9 cellular contexts compared by ENCODE assay signal in the genomic region with DNA sequence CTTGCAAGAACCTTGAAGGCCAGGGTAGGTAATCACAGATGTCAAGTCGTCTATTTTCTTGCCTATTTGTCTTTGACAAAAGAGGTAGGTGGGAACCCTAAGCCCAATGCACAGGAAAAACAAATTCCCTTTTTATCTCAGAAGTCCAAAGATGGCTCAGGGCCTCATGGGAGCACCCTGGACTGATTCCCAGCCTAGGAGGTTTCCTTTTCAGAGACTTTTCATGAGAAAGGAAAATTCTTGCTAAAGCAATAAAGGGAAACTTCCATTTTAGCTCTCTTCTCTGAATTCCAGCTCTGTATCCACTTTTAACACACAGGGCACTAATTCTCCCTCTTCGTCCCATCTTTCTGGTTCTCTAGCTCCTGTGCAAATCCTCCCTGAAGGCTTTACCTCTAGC. TPM values are rescaled to one million over a fixed set of nuclear protein-coding genes. Genes with fewer than 3 reads are reported as not detected.
DNase-seq lines count a peak whose midpoint lies in the region; ATAC-seq and TF ChIP-seq lines count a peak whose summit lies in the region.
"Had no signal": no experiment of that assay in that cellular context is flagged by ENCODE, and none has a peak within 500 bp of the region (broad histone marks: within the 10 kb centered on the region; RNA-seq: fewer than 3 reads in every experiment).

No MANE protein-coding gene starts in this region.

- H3K9me3 Mint-ChIP-seq in activated CD8-positive, alpha-beta T cell treated with anti-CD3 and anti-CD28 coated beads for 36 hours, result no peaks in the 10 kb centered on the region

- H3K4me3 ChIP-seq in DND-41 (ENCODE audit: low read depth in 1 of 2, low read length in 2 of 2), result peak overlapping the region in 1 of 2 experiments; percentile 89; a peak in 2 of 4 replicates
- peak overlapping the region; percentile 67 for H3K4me3 ChIP-seq in fibroblast of villous mesenchyme (ENCODE audit: low read depth, low read length)

- H2AFZ ChIP-seq in DND-41 (ENCODE audit: low read depth, low read length), result peak overlapping the region; percentile 93

- H3K27ac Mint-ChIP-seq in activated CD8-positive, alpha-beta T cell treated with anti-CD3 and anti-CD28 coated beads for 36 hours, result no peak overlapping the region

- H3K27me3 Mint-ChIP-seq in activated CD8-positive, alpha-beta T cell treated with anti-CD3 and anti-CD28 coated beads for 36 hours, result no peaks in the 10 kb centered on the region

- H4K20me1 ChIP-seq in DND-41 (ENCODE audit: insufficient read depth, low read length), result no peaks in the 10 kb centered on the region

- H3K79me2 ChIP-seq in DND-41 (ENCODE audit: insufficient read depth, low read length), result no peaks in the 10 kb centered on the region

- peaks cover 30% of the 10 kb centered on the region for H3K36me3 Mint-ChIP-seq in activated CD8-positive, alpha-beta T cell treated with anti-CD3 and anti-CD28 coated beads for 36 hours (ENCODE audit: low read depth)

- H3K4me1 ChIP-seq in DND-41 (ENCODE audit: insufficient read depth, low read length), result peaks cover 22% of the 10 kb centered on the region

- peaks cover 12% of the 10 kb centered on the region for H3K27me3 ChIP-seq in DND-41 (ENCODE audit: insufficient read depth, low read length, poor library complexity)

- CTCF ChIA-PET in activated CD8-positive, alpha-beta T cell treated with anti-CD3 and anti-CD28 coated beads for 36 hours (lab: Charles Lee), result interaction anchor here (0.9 kb wide), 2 partner anchors 193 to 269 kb away, joined by 3 to 4 read pairs; no protein-coding TSS in a partner anchor
- CTCF ChIA-PET in HEK293T (lab: Yijun Ruan, JAX), result no interaction called here

- no peak for TF ChIP-seq CTCF in DND-41 (IDR thresholded peaks at IDR 0.05; ENCODE audit: borderline replicate concordance, extremely low read depth, low read length, poor library complexity, severe bottlenecking)
- TF ChIP-seq CTCF in activated CD8-positive, alpha-beta T cell treated with anti-CD3 and anti-CD28 coated beads for 36 hours (IDR thresholded peaks at IDR 0.05), result no peak
- TF ChIP-seq CTCF in fibroblast of villous mesenchyme (IDR thresholded peaks at IDR 0.05; ENCODE audit: insufficient read depth, low read depth, low read length), result no peak

- POLR2A ChIA-PET in activated CD8-positive, alpha-beta T cell treated with anti-CD3 and anti-CD28 coated beads for 36 hours (lab: Charles Lee), result interaction anchor here (0.6 to 1.3 kb wide), 2 partner anchors 13 to 150 kb away, joined by 3 read pairs; no protein-coding TSS in a partner anchor
- POLR2A ChIA-PET in HEK293T (lab: Yijun Ruan, JAX), result no interaction called here

- H3K9me3 ChIP-seq in DND-41 (ENCODE audit: insufficient read depth, low read length, severe bottlenecking), result no peaks in the 10 kb centered on the region

- H3K27ac ChIP-seq in DND-41 (ENCODE audit: low read length), result no peak overlapping the region; the same call in 1 of the 2 replicates

- peak overlapping the region; percentile 79; the same call in 1 of the 2 replicates for H3K9ac ChIP-seq in DND-41 (ENCODE audit: low read depth, low read length)

- peaks cover 31% of the 10 kb centered on the region for H3K4me1 Mint-ChIP-seq in activated CD8-positive, alpha-beta T cell treated with anti-CD3 and anti-CD28 coated beads for 36 hours (ENCODE audit: low read depth)

- peak overlapping the region; percentile 86 for H3K4me3 Mint-ChIP-seq in activated CD8-positive, alpha-beta T cell treated with anti-CD3 and anti-CD28 coated beads for 36 hours

- ATAC-seq in DND-41 (ENCODE audit: insufficient read depth, low read depth), result no peak
- ATAC-seq in activated CD8-positive, alpha-beta T cell treated with anti-CD3 and anti-CD28 coated beads for 36 hours, result no peak

- DNase-seq in DND-41, result no peak
- DNase-seq in activated CD8-positive, alpha-beta T cell treated with anti-CD3 and anti-CD28 coated beads for 36 hours, result no peak
- DNase-seq in fibroblast of villous mesenchyme (ENCODE audit: low read depth), result peak; percentile 27
- DNase-seq in putamen (ENCODE audit: low spot score), result peak; percentile 13
- no peak for DNase-seq in DMS153 treated with DMSO at 0.1 percent for 48 hours (lab: John Stamatoyannopoulos, UW; ENCODE audit: unreplicated experiment)
- no peak for DNase-seq in NCI-H1694 treated with DMSO at 0.1 percent for 48 hours (lab: John Stamatoyannopoulos, UW)
- no peak for DNase-seq in HEK293T (ENCODE audit: extremely low spot score)
- no peak for DNase-seq in HCEC 1CT
- DNase-seq: activated gamma-delta T cell treated with Interleukin-2 at 50 U/mL for 16 hours had no signal

- H3K4me2 ChIP-seq in DND-41 (ENCODE audit: insufficient read depth, low read length), result peak overlapping the region; percentile 77

- intact Hi-C loops in activated CD8-positive, alpha-beta T cell treated with anti-CD3 and anti-CD28 coated beads for 36 hours (cut with micrococcal nuclease), result no loop called here

- peaks cover 26% of the 10 kb centered on the region for H3K36me3 ChIP-seq in DND-41 (ENCODE audit: insufficient read depth, low read length)

TF ChIP-seq in HEK293T, 16 proteins besides CTCF, POLR2A, EP300 and RAD21:
- TF ChIP-seq, protein P1, sequence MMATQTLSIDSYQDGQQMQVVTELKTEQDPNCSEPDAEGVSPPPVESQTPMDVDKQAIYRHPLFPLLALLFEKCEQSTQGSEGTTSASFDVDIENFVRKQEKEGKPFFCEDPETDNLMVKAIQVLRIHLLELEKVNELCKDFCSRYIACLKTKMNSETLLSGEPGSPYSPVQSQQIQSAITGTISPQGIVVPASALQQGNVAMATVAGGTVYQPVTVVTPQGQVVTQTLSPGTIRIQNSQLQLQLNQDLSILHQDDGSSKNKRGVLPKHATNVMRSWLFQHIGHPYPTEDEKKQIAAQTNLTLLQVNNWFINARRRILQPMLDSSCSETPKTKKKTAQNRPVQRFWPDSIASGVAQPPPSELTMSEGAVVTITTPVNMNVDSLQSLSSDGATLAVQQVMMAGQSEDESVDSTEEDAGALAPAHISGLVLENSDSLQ (IDR thresholded peaks at IDR 0.05), result no peak
- TF ChIP-seq SP1 (IDR thresholded peaks at IDR 0.05) (no peak), ARNT (IDR thresholded peaks at IDR 0.05) (no peak), FOXM1 (IDR thresholded peaks at IDR 0.05; ENCODE audit: borderline replicate concordance) (no peak), BHLHE40 (IDR thresholded peaks at IDR 0.05; ENCODE audit: borderline replicate concordance) (no peak), ZNF384 (IDR thresholded peaks at IDR 0.05) (no peak), HDGF (IDR thresholded peaks at IDR 0.05; ENCODE audit: borderline replicate concordance) (no peak), FOXK2 (IDR thresholded peaks at IDR 0.05) (no peak), ELF4 (IDR thresholded peaks at IDR 0.05) (no peak), CTBP1 (IDR thresholded peaks at IDR 0.05; ENCODE audit: borderline replicate concordance) (no peak), SUZ12 (IDR thresholded peaks at IDR 0.05) (no peak), TARDBP (IDR thresholded peaks at IDR 0.05) (no peak), FOXA1 (IDR thresholded peaks at IDR 0.05) (no peak), NFRKB (IDR thresholded peaks at IDR 0.05) (no peak), L3MBTL2 (conservative IDR thresholded peaks at IDR 0.05) (no peak)

RNA-seq across cellular contexts. Expression of a gene that starts 1.2 kb away (rescaled TPM):
- 1 to 10 TPM; 5.0 to 5.1 TPM for total RNA-seq in activated CD8-positive, alpha-beta T cell treated with anti-CD3 and anti-CD28 coated beads for 36 hours
- total RNA-seq in fibroblast of villous mesenchyme, result 9.3 and 16.8 TPM in 2 replicates

Comparison
In these comparisons a context has a peak if more than half of its experiments do, and no peak if none do; other contexts are left out.
1. DNase-seq: peak in fibroblast of villous mesenchyme (single experiment) and putamen (single experiment); none in DND-41 (single experiment), activated CD8-positive, alpha-beta T cell treated with anti-CD3 and anti-CD28 coated beads for 36 hours (single experiment), DMS153 treated with DMSO at 0.1 percent for 48 hours (single experiment), NCI-H1694 treated with DMSO at 0.1 percent for 48 hours (single experiment), HEK293T (single experiment) and HCEC 1CT (single experiment).